In the genomic region with DNA sequence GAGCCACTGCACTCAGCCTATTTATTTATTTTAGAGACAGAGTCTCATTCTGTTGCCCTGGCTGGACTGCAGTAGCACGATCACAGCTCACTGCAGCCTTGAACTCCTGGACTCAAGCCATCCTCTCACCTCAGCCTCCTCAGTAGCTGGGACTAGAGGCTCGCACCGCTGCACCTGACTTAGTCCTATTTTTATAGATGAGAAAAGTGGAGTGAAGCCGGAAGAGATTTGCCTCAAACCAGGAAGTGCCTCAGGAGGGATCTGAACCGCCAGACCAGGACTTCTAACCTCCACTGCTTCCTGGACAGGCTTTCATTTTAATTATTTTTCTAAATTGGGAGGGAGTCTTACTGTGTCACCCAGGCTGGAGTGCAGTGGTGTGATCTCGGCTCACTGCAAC, we compare ENCODE assay signal across 10 cellular contexts. TPM values are rescaled to one million over a fixed set of nuclear protein-coding genes. Genes with fewer than 3 reads are reported as not detected.
DNase-seq lines count a peak whose midpoint lies in the region; ATAC-seq and TF ChIP-seq lines count a peak whose summit lies in the region.
"Had no signal": no experiment of that assay in that cellular context is flagged by ENCODE, and none has a peak within 500 bp of the region (broad histone marks: within the 10 kb centered on the region; RNA-seq: fewer than 3 reads in every experiment).

No MANE protein-coding gene starts in this region.

- no peak for DNase-seq in SK-N-SH
- DNase-seq in SJCRH30 = no peak
- no peak for DNase-seq in DMS53 treated with DMSO at 0.1 percent for 48 hours (lab: John Stamatoyannopoulos, UW; ENCODE audit: unreplicated experiment)
- no peak for DNase-seq in COR-L47 (lab: John Stamatoyannopoulos, UW)
- DNase-seq in T-helper 9 cell = no peak
- DNase-seq: NCI-H345 had no signal

- no peaks in the 10 kb centered on the region for H3K79me2 ChIP-seq in SK-N-SH (ENCODE audit: insufficient read depth)

- no peak for ATAC-seq in SK-N-SH treated with all-trans-retinoic acid at 6 μM for 48 hours

- H3K4me3 ChIP-seq in SK-N-SH (ENCODE audit: low read depth in 2 of 2, low read length in 1 of 2) (no peak overlapping the region), SJCRH30 (no peak overlapping the region), subcutaneous abdominal adipose tissue (ENCODE audit: low read depth in 1 of 5, low read length in 5 of 5) (peak overlapping the region in 1 of 5 donors; percentile 47)

- no peaks in the 10 kb centered on the region for H3K27me3 ChIP-seq in SK-N-SH (ENCODE audit: insufficient read depth)
- no peaks in the 10 kb centered on the region for H3K27me3 ChIP-seq in SJCRH30
- H3K27me3 ChIP-seq in layer of hippocampus (ENCODE audit: control insufficient read depth, insufficient read depth, low read length) = no peaks in the 10 kb centered on the region
- H3K27me3 ChIP-seq in subcutaneous abdominal adipose tissue (ENCODE audit: control insufficient read depth in 5 of 5, insufficient read depth in 4 of 5, low read length in 5 of 5) = peaks cover 0 to 2% (median 0%) of the 10 kb centered on the region in 5 donors

- H3K4me1 ChIP-seq in SK-N-SH (ENCODE audit: control insufficient read depth in 1 of 2, insufficient read depth in 2 of 2, low read depth in 1 of 2, low read length in 1 of 2) (peaks cover 4 to 16% of the 10 kb centered on the region in 2 experiments; a peak in 3 of 4 replicates), SJCRH30 (peaks cover 40% of the 10 kb centered on the region), subcutaneous abdominal adipose tissue (ENCODE audit: control insufficient read depth in 5 of 5, insufficient read depth in 5 of 5, low read length in 5 of 5) (peaks cover 4 to 23% (median 14%) of the 10 kb centered on the region in 5 donors)

- TF ChIP-seq RAD21 in SK-N-SH (IDR thresholded peaks at IDR 0.05; ENCODE audit: low read length) = no peak

- peak overlapping the region; percentile 71 for H2AFZ ChIP-seq in SK-N-SH (ENCODE audit: low read depth)

- TF ChIP-seq CTCF in SK-N-SH (IDR thresholded peaks at IDR 0.05) = no peak

- CTCF ChIA-PET in SK-N-SH (lab: Yijun Ruan, JAX) = interaction anchor here (1.1 to 6.7 kb wide), 3 partner anchors 15 to 129 kb away, joined by 3 to 61 read pairs (median 42); a partner anchor contains a TSS

- POLR2A ChIA-PET in SK-N-SH (lab: Yijun Ruan, JAX) = no interaction called here

- peak overlapping the region; percentile 51; the same call in 1 of the 2 replicates for H3K4me2 ChIP-seq in SK-N-SH

- no peaks in the 10 kb centered on the region for H3K9me3 ChIP-seq in SK-N-SH
- H3K9me3 ChIP-seq in SJCRH30 (replicated peaks) = no peaks in the 10 kb centered on the region
- H3K9me3 ChIP-seq in subcutaneous abdominal adipose tissue (ENCODE audit: control insufficient read depth in 5 of 5, low read length in 5 of 5) = no peaks in the 10 kb centered on the region

- H3K9ac ChIP-seq in SK-N-SH = peak overlapping the region; percentile 66; the same call in 1 of the 2 replicates
- peak overlapping the region in 1 of 5 donors; percentile 31 for H3K9ac ChIP-seq in subcutaneous abdominal adipose tissue (ENCODE audit: low read length in 5 of 5)

- 89% methylated on average over 6 of the region's 6 CpGs for WGBS in SK-N-SH (ENCODE audit: low lambda C conversion rate)

- no peaks in the 10 kb centered on the region for H3K9me2 ChIP-seq in SK-N-SH

- H4K20me1 ChIP-seq in SK-N-SH (ENCODE audit: insufficient read depth) = no peaks in the 10 kb centered on the region

- H3K36me3 ChIP-seq in SK-N-SH (replicated peaks in 1 of 2; ENCODE audit: control insufficient read depth in 1 of 2, insufficient read depth in 2 of 2, low read length in 1 of 2) = no peaks in the 10 kb centered on the region
- no peaks in the 10 kb centered on the region for H3K36me3 ChIP-seq in SJCRH30
- no peaks in the 10 kb centered on the region for H3K36me3 ChIP-seq in subcutaneous abdominal adipose tissue (ENCODE audit: control insufficient read depth in 5 of 5, insufficient read depth in 5 of 5, low read length in 5 of 5)

- H3K27ac ChIP-seq in SK-N-SH (ENCODE audit: low read depth in 2 of 2, low read length in 1 of 2) (peak overlapping the region in 1 of 2 experiments; percentile 99; a peak in 2 of 4 replicates), SJCRH30 (peak overlapping the region; percentile 67), layer of hippocampus (ENCODE audit: low read depth, low read length) (peak overlapping the region; percentile 71), subcutaneous abdominal adipose tissue (ENCODE audit: low read depth, low read length) (peak overlapping the region; percentile 74)
- H3K27ac ChIP-seq: epithelial cell of prostate had no signal

- TF ChIP-seq EP300 in SK-N-SH (IDR thresholded peaks at IDR 0.05; ENCODE audit: borderline replicate concordance in 1 of 2, low read depth in 1 of 2, low read length in 1 of 2) = no peak

- peaks cover 45% of the 10 kb centered on the region for H3F3A ChIP-seq in SK-N-SH (replicated peaks; ENCODE audit: insufficient read depth)

TF ChIP-seq in SK-N-SH, 30 proteins besides CTCF, POLR2A, EP300 and RAD21 (continues in another document):
- TF ChIP-seq TAF1 (IDR thresholded peaks at IDR 0.05; ENCODE audit: borderline replicate concordance, low read depth, low read length) = no peak
- TF ChIP-seq, protein P1, sequence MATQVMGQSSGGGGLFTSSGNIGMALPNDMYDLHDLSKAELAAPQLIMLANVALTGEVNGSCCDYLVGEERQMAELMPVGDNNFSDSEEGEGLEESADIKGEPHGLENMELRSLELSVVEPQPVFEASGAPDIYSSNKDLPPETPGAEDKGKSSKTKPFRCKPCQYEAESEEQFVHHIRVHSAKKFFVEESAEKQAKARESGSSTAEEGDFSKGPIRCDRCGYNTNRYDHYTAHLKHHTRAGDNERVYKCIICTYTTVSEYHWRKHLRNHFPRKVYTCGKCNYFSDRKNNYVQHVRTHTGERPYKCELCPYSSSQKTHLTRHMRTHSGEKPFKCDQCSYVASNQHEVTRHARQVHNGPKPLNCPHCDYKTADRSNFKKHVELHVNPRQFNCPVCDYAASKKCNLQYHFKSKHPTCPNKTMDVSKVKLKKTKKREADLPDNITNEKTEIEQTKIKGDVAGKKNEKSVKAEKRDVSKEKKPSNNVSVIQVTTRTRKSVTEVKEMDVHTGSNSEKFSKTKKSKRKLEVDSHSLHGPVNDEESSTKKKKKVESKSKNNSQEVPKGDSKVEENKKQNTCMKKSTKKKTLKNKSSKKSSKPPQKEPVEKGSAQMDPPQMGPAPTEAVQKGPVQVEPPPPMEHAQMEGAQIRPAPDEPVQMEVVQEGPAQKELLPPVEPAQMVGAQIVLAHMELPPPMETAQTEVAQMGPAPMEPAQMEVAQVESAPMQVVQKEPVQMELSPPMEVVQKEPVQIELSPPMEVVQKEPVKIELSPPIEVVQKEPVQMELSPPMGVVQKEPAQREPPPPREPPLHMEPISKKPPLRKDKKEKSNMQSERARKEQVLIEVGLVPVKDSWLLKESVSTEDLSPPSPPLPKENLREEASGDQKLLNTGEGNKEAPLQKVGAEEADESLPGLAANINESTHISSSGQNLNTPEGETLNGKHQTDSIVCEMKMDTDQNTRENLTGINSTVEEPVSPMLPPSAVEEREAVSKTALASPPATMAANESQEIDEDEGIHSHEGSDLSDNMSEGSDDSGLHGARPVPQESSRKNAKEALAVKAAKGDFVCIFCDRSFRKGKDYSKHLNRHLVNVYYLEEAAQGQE (IDR thresholded peaks at IDR 0.05; ENCODE audit: low read depth, low read length) = no peak
- no peak for TF ChIP-seq FOXJ3 (CRISPR knock-in tag; IDR thresholded peaks at IDR 0.05)
- TF ChIP-seq SMC3 (IDR thresholded peaks at IDR 0.05; ENCODE audit: low read depth, low read length) = no peak

TF ChIP-seq in SK-N-SH treated with all-trans-retinoic acid at 6 μM for 48 hours, 23 proteins besides CTCF, POLR2A, EP300 and RAD21 (continues in another document):
- TF ChIP-seq OSR1 (CRISPR knock-in tag; IDR thresholded peaks at IDR 0.05) = no peak
- TF ChIP-seq, protein P2, sequence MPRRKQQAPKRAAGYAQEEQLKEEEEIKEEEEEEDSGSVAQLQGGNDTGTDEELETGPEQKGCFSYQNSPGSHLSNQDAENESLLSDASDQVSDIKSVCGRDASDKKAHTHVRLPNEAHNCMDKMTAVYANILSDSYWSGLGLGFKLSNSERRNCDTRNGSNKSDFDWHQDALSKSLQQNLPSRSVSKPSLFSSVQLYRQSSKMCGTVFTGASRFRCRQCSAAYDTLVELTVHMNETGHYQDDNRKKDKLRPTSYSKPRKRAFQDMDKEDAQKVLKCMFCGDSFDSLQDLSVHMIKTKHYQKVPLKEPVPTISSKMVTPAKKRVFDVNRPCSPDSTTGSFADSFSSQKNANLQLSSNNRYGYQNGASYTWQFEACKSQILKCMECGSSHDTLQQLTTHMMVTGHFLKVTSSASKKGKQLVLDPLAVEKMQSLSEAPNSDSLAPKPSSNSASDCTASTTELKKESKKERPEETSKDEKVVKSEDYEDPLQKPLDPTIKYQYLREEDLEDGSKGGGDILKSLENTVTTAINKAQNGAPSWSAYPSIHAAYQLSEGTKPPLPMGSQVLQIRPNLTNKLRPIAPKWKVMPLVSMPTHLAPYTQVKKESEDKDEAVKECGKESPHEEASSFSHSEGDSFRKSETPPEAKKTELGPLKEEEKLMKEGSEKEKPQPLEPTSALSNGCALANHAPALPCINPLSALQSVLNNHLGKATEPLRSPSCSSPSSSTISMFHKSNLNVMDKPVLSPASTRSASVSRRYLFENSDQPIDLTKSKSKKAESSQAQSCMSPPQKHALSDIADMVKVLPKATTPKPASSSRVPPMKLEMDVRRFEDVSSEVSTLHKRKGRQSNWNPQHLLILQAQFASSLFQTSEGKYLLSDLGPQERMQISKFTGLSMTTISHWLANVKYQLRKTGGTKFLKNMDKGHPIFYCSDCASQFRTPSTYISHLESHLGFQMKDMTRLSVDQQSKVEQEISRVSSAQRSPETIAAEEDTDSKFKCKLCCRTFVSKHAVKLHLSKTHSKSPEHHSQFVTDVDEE (CRISPR knock-in tag; IDR thresholded peaks at IDR 0.05) = no peak

RNA-seq across cellular contexts. Expression of a gene that starts 17.5 kb away (rescaled TPM):
- 9.6 and 14.3 TPM in 2 replicates for polyA plus RNA-seq in SK-N-SH (2012; rRNA removed)
- polyA plus RNA-seq in SK-N-SH (2012; cell fraction: cytosol; rRNA removed) = 8.6 and 11.9 TPM in 2 replicates
- 19.0 and 26.1 TPM in 2 replicates for polyA plus RNA-seq in SK-N-SH (2012; cell fraction: nucleus; rRNA removed)
- total RNA-seq in SJCRH30 (2014; rRNA removed; shearing (Covaris generic)) = 29.1 and 29.7 TPM in 2 replicates

RNA-seq across cellular contexts. Expression of a gene that starts 17.5 kb away (rescaled TPM):
- 31.2 and 36.1 TPM in 2 replicates for polyA plus RNA-seq in SK-N-SH (2012; rRNA removed)
- polyA plus RNA-seq in SK-N-SH (2012; cell fraction: cytosol; rRNA removed) = 28.8 and 34.3 TPM in 2 replicates
- polyA plus RNA-seq in SK-N-SH (2012; cell fraction: nucleus; rRNA removed) = 14.6 and 17.1 TPM in 2 replicates
- total RNA-seq in SJCRH30 (2014; rRNA removed; shearing (Covaris generic)) = 111 and 112 TPM in 2 replicates
